In genomic region chr15:40984406-40984805, GRCh38 we compare ENCODE assay signal across 18 cellular contexts. TPM values are rescaled to one million over a fixed set of nuclear protein-coding genes. Genes with fewer than 3 reads are reported as not detected.
"Had no signal": no experiment of that assay in that cellular context is flagged by ENCODE, and none has a peak within 500 bp of the region (broad histone marks: within the 10 kb centered on the region; RNA-seq: fewer than 3 reads in every experiment).

No MANE protein-coding gene starts in this region.

- H3K27ac ChIP-seq: epithelial cell of prostate, foreskin keratinocyte, neutrophil, pancreas, tibial nerve had no signal

- H3K4me1 ChIP-seq: foreskin keratinocyte, lower lobe of right lung, pancreas, tibial nerve had no signal

- DNase-seq: activated CD4-positive, alpha-beta T cell treated with anti-CD3 and anti-CD28 coated beads, Interleukin-2, amount 50 U/mL, for 4 hours; activated CD8-positive, alpha-beta memory T cell treated with anti-CD3 and anti-CD28 coated beads, Interleukin-2, amount 50 U/mL, for 48 hours; activated naive CD4-positive, alpha-beta T cell; activated naive CD8-positive, alpha-beta T cell treated with anti-CD3 and anti-CD28 coated beads, Interleukin-2, amount 10 ng/mL, durations not matched to agents 7 days and 5 days; activated T-cell treated with anti-CD3 and anti-CD28 coated beads, Interleukin-2, amount 50 U/mL, for 4 hours; central memory CD4-positive, alpha-beta T cell; endodermal cell; foreskin keratinocyte; immature natural killer cell; lower lobe of right lung; pancreas; right cardiac atrium; stimulated activated CD4-positive, alpha-beta T cell treated with anti-CD3 and anti-CD28 coated beads, Interleukin-1b, Interleukin-23, amount 100 ng/mL, for 48 hours; substantia nigra; T-cell had no signal

- H3K27me3 ChIP-seq: foreskin keratinocyte, neutrophil, pancreas, tibial nerve had no signal

- H3K4me3 ChIP-seq: lower lobe of right lung, pancreas, tibial nerve had no signal

- H3K9me3 ChIP-seq: lower lobe of right lung, neutrophil, pancreas, tibial nerve had no signal

RNA-seq across cellular contexts. Expression of gene DLL4, which starts 55.3 kb away (rescaled TPM):
- total RNA-seq: foreskin keratinocyte had no signal
- polyA plus RNA-seq: foreskin keratinocyte, immature natural killer cell had no signal
